Comparison of ENCODE assay signal across 1 cellular context in genomic region chr6:149699150-149699549, GRCh38.
TF ChIP-seq lines count a peak whose summit lies in the region.

No MANE protein-coding gene starts in this region.

TF ChIP-seq in HepG2, 621 proteins besides CTCF, POLR2A, EP300 and RAD21:
- TF ChIP-seq E2F2 (CRISPR knock-in tag; IDR thresholded peaks at IDR 0.05; ENCODE audit: borderline replicate concordance) = no peak
- TF ChIP-seq NFATC3 (CRISPR knock-in tag; IDR thresholded peaks at IDR 0.05) = no peak
- no peak for TF ChIP-seq ZNF432 (CRISPR knock-in tag; IDR thresholded peaks at IDR 0.05; ENCODE audit: borderline replicate concordance)
- TF ChIP-seq TCF7 (IDR thresholded peaks at IDR 0.05; ENCODE audit: low read depth) = no peak
- TF ChIP-seq ZBTB25 (CRISPR knock-in tag; IDR thresholded peaks at IDR 0.05) = no peak
- TF ChIP-seq IKZF4 (CRISPR knock-in tag; IDR thresholded peaks at IDR 0.05; ENCODE audit: borderline replicate concordance, low read depth, not compliant biosample characterization) = no peak
- TF ChIP-seq RARG (CRISPR knock-in tag; IDR thresholded peaks at IDR 0.05; ENCODE audit: low read depth) = no peak
- no peak for TF ChIP-seq IKZF1 (IDR thresholded peaks at IDR 0.05)
- TF ChIP-seq PATZ1 (CRISPR knock-in tag; IDR thresholded peaks at IDR 0.05) = no peak
- no peak for TF ChIP-seq ZNF607 (CRISPR knock-in tag; IDR thresholded peaks at IDR 0.05; ENCODE audit: borderline replicate concordance)
TF ChIP-seq in HepG2: peak in this region for 0.
